1 cellular context compared by ENCODE assay signal in the genomic region with DNA sequence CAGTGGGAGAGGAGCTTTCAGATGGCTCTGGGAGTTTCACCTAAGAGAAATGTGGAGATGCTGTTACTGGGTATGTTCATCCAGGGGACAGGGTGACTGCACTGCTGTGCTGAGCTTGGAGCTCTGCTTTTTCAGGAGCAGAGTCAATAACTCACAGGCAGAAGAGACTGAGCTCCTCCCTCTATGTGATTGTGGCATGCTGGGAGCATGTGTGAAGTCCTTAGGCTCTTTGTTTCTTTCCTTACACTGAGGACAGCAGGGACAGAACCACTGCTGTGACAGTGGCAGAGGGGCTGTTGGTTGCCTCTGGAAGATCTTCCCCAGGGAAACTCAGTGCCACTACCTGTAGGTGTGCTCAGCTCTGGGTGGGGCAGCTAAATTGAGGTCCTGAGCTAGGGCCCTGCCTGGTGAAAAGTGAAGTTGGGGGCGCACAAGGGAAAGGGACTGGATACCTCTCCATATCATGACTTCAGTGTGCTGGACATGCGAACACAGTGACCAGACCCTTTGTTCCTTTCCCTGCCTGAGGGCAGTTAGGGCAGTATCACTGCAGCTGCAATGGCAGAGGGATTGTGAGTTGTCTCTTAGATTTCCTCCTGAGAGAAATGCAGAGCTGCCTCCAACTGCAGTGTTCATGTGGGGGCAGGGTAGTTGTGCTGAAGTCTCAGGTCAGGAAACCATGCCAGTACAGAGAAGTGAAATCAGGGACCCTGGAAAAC.
TF ChIP-seq lines count a peak whose summit lies in the region.

No MANE protein-coding gene starts in this region.

TF ChIP-seq in WTC11, 78 proteins besides CTCF, POLR2A, EP300 and RAD21 (continued from another document):
- TF ChIP-seq, protein P1, sequence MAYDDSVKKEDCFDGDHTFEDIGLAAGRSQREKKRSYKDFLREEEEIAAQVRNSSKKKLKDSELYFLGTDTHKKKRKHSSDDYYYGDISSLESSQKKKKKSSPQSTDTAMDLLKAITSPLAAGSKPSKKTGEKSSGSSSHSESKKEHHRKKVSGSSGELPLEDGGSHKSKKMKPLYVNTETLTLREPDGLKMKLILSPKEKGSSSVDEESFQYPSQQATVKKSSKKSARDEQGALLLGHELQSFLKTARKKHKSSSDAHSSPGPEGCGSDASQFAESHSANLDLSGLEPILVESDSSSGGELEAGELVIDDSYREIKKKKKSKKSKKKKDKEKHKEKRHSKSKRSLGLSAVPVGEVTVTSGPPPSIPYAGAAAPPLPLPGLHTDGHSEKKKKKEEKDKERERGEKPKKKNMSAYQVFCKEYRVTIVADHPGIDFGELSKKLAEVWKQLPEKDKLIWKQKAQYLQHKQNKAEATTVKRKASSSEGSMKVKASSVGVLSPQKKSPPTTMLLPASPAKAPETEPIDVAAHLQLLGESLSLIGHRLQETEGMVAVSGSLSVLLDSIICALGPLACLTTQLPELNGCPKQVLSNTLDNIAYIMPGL (CRISPR knock-in tag; IDR thresholded peaks at IDR 0.05), result no peak
- no peak for TF ChIP-seq ZNF396 (CRISPR knock-in tag; IDR thresholded peaks at IDR 0.05; ENCODE audit: borderline replicate concordance)
- TF ChIP-seq, protein P2, sequence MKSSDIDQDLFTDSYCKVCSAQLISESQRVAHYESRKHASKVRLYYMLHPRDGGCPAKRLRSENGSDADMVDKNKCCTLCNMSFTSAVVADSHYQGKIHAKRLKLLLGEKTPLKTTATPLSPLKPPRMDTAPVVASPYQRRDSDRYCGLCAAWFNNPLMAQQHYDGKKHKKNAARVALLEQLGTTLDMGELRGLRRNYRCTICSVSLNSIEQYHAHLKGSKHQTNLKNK (CRISPR knock-in tag; IDR thresholded peaks at IDR 0.05), result no peak
- TF ChIP-seq, protein P3, sequence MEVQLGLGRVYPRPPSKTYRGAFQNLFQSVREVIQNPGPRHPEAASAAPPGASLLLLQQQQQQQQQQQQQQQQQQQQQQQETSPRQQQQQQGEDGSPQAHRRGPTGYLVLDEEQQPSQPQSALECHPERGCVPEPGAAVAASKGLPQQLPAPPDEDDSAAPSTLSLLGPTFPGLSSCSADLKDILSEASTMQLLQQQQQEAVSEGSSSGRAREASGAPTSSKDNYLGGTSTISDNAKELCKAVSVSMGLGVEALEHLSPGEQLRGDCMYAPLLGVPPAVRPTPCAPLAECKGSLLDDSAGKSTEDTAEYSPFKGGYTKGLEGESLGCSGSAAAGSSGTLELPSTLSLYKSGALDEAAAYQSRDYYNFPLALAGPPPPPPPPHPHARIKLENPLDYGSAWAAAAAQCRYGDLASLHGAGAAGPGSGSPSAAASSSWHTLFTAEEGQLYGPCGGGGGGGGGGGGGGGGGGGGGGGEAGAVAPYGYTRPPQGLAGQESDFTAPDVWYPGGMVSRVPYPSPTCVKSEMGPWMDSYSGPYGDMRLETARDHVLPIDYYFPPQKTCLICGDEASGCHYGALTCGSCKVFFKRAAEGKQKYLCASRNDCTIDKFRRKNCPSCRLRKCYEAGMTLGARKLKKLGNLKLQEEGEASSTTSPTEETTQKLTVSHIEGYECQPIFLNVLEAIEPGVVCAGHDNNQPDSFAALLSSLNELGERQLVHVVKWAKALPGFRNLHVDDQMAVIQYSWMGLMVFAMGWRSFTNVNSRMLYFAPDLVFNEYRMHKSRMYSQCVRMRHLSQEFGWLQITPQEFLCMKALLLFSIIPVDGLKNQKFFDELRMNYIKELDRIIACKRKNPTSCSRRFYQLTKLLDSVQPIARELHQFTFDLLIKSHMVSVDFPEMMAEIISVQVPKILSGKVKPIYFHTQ (CRISPR knock-in tag; IDR thresholded peaks at IDR 0.05), result no peak
- no peak for TF ChIP-seq GTF2I (CRISPR knock-in tag; conservative IDR thresholded peaks at IDR 0.05)
- TF ChIP-seq, protein P4, sequence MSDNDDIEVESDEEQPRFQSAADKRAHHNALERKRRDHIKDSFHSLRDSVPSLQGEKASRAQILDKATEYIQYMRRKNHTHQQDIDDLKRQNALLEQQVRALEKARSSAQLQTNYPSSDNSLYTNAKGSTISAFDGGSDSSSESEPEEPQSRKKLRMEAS (CRISPR knock-in tag; IDR thresholded peaks at IDR 0.05), result no peak
- TF ChIP-seq MXD4 (CRISPR knock-in tag; IDR thresholded peaks at IDR 0.05; ENCODE audit: borderline replicate concordance), result no peak
- TF ChIP-seq RORB (CRISPR knock-in tag; IDR thresholded peaks at IDR 0.05), result no peak
- TF ChIP-seq, protein P5, sequence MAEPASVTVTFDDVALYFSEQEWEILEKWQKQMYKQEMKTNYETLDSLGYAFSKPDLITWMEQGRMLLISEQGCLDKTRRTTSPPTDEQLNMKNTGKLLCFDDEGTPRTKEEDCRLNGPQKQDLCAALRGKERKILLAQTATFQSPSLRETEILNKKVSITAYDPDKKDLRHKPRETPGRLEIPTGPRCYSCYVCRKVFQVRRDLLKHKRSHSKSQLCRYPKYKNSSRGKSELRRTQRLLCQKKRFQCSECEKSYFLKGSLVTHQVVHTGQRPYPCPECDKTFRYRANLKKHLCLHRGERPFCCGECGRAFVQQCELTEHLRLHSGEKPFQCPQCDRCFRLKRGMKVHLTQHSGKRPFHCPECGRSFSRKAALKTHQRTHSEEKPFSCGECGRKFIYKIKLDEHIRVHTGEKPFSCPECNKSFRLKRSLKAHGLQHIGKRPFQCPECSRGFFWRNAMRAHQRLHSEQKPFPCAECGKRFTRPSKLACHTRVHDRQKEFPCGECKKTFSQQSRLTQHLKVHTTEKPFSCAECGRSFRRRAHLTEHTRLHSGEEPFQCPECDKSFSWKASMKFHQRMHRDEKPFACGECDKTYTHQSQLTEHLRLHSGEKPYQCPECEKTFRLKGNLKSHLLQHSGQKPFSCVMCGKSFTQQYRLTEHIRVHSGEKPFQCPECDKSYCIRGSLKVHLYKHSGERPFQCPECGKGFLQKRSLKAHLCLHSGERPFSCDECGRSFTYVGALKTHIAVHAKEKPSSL (CRISPR knock-in tag; conservative IDR thresholded peaks at IDR 0.05), result no peak
- TF ChIP-seq, protein P6, sequence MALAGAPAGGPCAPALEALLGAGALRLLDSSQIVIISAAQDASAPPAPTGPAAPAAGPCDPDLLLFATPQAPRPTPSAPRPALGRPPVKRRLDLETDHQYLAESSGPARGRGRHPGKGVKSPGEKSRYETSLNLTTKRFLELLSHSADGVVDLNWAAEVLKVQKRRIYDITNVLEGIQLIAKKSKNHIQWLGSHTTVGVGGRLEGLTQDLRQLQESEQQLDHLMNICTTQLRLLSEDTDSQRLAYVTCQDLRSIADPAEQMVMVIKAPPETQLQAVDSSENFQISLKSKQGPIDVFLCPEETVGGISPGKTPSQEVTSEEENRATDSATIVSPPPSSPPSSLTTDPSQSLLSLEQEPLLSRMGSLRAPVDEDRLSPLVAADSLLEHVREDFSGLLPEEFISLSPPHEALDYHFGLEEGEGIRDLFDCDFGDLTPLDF (CRISPR knock-in tag; IDR thresholded peaks at IDR 0.05), result no peak
- TF ChIP-seq, protein P7, sequence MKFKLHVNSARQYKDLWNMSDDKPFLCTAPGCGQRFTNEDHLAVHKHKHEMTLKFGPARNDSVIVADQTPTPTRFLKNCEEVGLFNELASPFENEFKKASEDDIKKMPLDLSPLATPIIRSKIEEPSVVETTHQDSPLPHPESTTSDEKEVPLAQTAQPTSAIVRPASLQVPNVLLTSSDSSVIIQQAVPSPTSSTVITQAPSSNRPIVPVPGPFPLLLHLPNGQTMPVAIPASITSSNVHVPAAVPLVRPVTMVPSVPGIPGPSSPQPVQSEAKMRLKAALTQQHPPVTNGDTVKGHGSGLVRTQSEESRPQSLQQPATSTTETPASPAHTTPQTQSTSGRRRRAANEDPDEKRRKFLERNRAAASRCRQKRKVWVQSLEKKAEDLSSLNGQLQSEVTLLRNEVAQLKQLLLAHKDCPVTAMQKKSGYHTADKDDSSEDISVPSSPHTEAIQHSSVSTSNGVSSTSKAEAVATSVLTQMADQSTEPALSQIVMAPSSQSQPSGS (CRISPR knock-in tag; IDR thresholded peaks at IDR 0.05; ENCODE audit: borderline replicate concordance, low read depth), result no peak
- TF ChIP-seq ETV6 (CRISPR knock-in tag; IDR thresholded peaks at IDR 0.05), result no peak
- no peak for TF ChIP-seq ELF4 (CRISPR knock-in tag; IDR thresholded peaks at IDR 0.05; ENCODE audit: low read depth)
- no peak for TF ChIP-seq NR2C2 (CRISPR knock-in tag; IDR thresholded peaks at IDR 0.05)
- no peak for TF ChIP-seq ZNF416 (CRISPR knock-in tag; IDR thresholded peaks at IDR 0.05)
